19 cellular contexts compared by ENCODE assay signal in genomic region chr12:66247741-66248140, GRCh38.
"Had no signal": no experiment of that assay in that cellular context is flagged by ENCODE, and none has a peak within 500 bp of the region (broad histone marks: within the 10 kb centered on the region; RNA-seq: fewer than 3 reads in every experiment).

No MANE protein-coding gene starts in this region.

- H3K4me1 ChIP-seq: colonic mucosa, parathyroid adenoma, sigmoid colon, tibial artery had no signal

- H2AFZ ChIP-seq: parathyroid adenoma had no signal

- H3K79me2 ChIP-seq: parathyroid adenoma had no signal

- H3K9ac ChIP-seq: parathyroid adenoma had no signal

- DNase-seq: activated CD4-positive, alpha-beta T cell treated with anti-CD3 and anti-CD28 coated beads, Interleukin-2, amount 10 ng/mL, durations not matched to agents 7 days and 5 days; activated CD8-positive, alpha-beta memory T cell treated with anti-CD3 and anti-CD28 coated beads, Interleukin-2, amount 50 U/mL, for 4 hours; activated naive CD4-positive, alpha-beta T cell treated with anti-CD3 and anti-CD28 coated beads, Interleukin-2, amount 10 ng/mL, durations not matched to agents 7 days and 5 days; activated naive CD8-positive, alpha-beta T cell treated with anti-CD3 and anti-CD28 coated beads, Interleukin-2, amount 50 U/mL, for 24 hours; activated T-cell treated with anti-CD3 and anti-CD28 coated beads, Interleukin-2, amount 50 U/mL, for 4 hours; aorta; brain microvascular endothelial cell; central memory CD4-positive, alpha-beta T cell; colonic mucosa; erythroblast; left lung; sigmoid colon; stimulated activated naive B cell treated with anti-CD40 and anti-IgM and Interleukin-4, amounts not matched to agents 10 μg/mL and 1 μg/mL and 100 μg/mL, for 72 hours; T-helper 9 cell; tibial artery had no signal

- H3K36me3 ChIP-seq: brain microvascular endothelial cell, colonic mucosa, sigmoid colon had no signal

- H3K27ac Mint-ChIP-seq: activated CD4-positive, alpha-beta T cell treated with anti-CD3 and anti-CD28 coated beads, Interleukin-2, amount 10 ng/mL, durations not matched to agents 7 days and 5 days; activated naive CD4-positive, alpha-beta T cell treated with anti-CD3 and anti-CD28 coated beads, Interleukin-2, amount 10 ng/mL, durations not matched to agents 7 days and 5 days; activated naive CD8-positive, alpha-beta T cell treated with anti-CD3 and anti-CD28 coated beads, Interleukin-2, amount 50 U/mL, for 24 hours; mesothelial cell of epicardium; stimulated activated naive B cell treated with anti-CD40 and anti-IgM and Interleukin-4, amounts not matched to agents 10 μg/mL and 1 μg/mL and 100 μg/mL, for 72 hours had no signal

- ATAC-seq: activated CD4-positive, CD25-positive, alpha-beta regulatory T cell treated with anti-CD3 and anti-CD28 coated beads, Interleukin-2, amount 50 U/mL, for 24 hours; activated naive CD8-positive, alpha-beta T cell treated with anti-CD3 and anti-CD28 coated beads, Interleukin-2, amount 50 U/mL, for 24 hours; activated T-cell treated with anti-CD3 and anti-CD28 coated beads, Interleukin-2, amount 50 U/mL, for 4 hours; left lung; natural killer cell treated with Interleukin-12 subunit alpha and Interleukin-12 subunit beta and Interleukin-15 and Interleukin-18, amount 100 ng/mL, for 72 hours; stimulated activated naive B cell treated with anti-CD40 and anti-IgM and Interleukin-4, amounts not matched to agents 10 μg/mL and 1 μg/mL and 100 μg/mL, for 72 hours had no signal

- H3K4me1 Mint-ChIP-seq: activated CD4-positive, alpha-beta T cell treated with anti-CD3 and anti-CD28 coated beads, Interleukin-2, amount 10 ng/mL, durations not matched to agents 7 days and 5 days; activated naive CD4-positive, alpha-beta T cell treated with anti-CD3 and anti-CD28 coated beads, Interleukin-2, amount 10 ng/mL, durations not matched to agents 7 days and 5 days; activated naive CD8-positive, alpha-beta T cell treated with anti-CD3 and anti-CD28 coated beads, Interleukin-2, amount 50 U/mL, for 24 hours; mesothelial cell of epicardium; stimulated activated naive B cell treated with anti-CD40 and anti-IgM and Interleukin-4, amounts not matched to agents 10 μg/mL and 1 μg/mL and 100 μg/mL, for 72 hours had no signal

- H3K9me3 ChIP-seq: colonic mucosa, left lung, sigmoid colon, tibial artery had no signal

- H3K27me3 ChIP-seq: brain microvascular endothelial cell, colonic mucosa, left lung, sigmoid colon, tibial artery had no signal

- H3K27ac ChIP-seq: brain microvascular endothelial cell, colonic mucosa, parathyroid adenoma, sigmoid colon, tibial artery had no signal

- H3K9me3 Mint-ChIP-seq: activated CD4-positive, alpha-beta T cell treated with anti-CD3 and anti-CD28 coated beads, Interleukin-2, amount 10 ng/mL, durations not matched to agents 7 days and 5 days; activated naive CD8-positive, alpha-beta T cell treated with anti-CD3 and anti-CD28 coated beads, Interleukin-2, amount 50 U/mL, for 24 hours; activated T-cell treated with anti-CD3 and anti-CD28 coated beads, Interleukin-2, amount 50 U/mL, for 4 hours; mesothelial cell of epicardium; natural killer cell treated with Interleukin-12 subunit alpha and Interleukin-12 subunit beta and Interleukin-15 and Interleukin-18, amount 100 ng/mL, for 72 hours; stimulated activated naive B cell treated with anti-CD40 and anti-IgM and Interleukin-4, amounts not matched to agents 10 μg/mL and 1 μg/mL and 100 μg/mL, for 72 hours had no signal

- H3K4me3 Mint-ChIP-seq: activated CD4-positive, alpha-beta T cell treated with anti-CD3 and anti-CD28 coated beads, Interleukin-2, amount 10 ng/mL, durations not matched to agents 7 days and 5 days; activated naive CD4-positive, alpha-beta T cell treated with anti-CD3 and anti-CD28 coated beads, Interleukin-2, amount 10 ng/mL, durations not matched to agents 7 days and 5 days; activated naive CD8-positive, alpha-beta T cell treated with anti-CD3 and anti-CD28 coated beads, Interleukin-2, amount 50 U/mL, for 24 hours; activated T-cell treated with anti-CD3 and anti-CD28 coated beads, Interleukin-2, amount 50 U/mL, for 4 hours; mesothelial cell of epicardium; natural killer cell treated with Interleukin-12 subunit alpha and Interleukin-12 subunit beta and Interleukin-15 and Interleukin-18, amount 100 ng/mL, for 72 hours; stimulated activated naive B cell treated with anti-CD40 and anti-IgM and Interleukin-4, amounts not matched to agents 10 μg/mL and 1 μg/mL and 100 μg/mL, for 72 hours had no signal

- H3K27me3 Mint-ChIP-seq: activated naive CD4-positive, alpha-beta T cell treated with anti-CD3 and anti-CD28 coated beads, Interleukin-2, amount 10 ng/mL, durations not matched to agents 7 days and 5 days; activated naive CD8-positive, alpha-beta T cell treated with anti-CD3 and anti-CD28 coated beads, Interleukin-2, amount 50 U/mL, for 24 hours; stimulated activated naive B cell treated with anti-CD40 and anti-IgM and Interleukin-4, amounts not matched to agents 10 μg/mL and 1 μg/mL and 100 μg/mL, for 72 hours had no signal

- H3K36me3 Mint-ChIP-seq: activated naive CD4-positive, alpha-beta T cell treated with anti-CD3 and anti-CD28 coated beads, Interleukin-2, amount 10 ng/mL, durations not matched to agents 7 days and 5 days; mesothelial cell of epicardium had no signal

- H3K4me3 ChIP-seq: colonic mucosa, left lung, sigmoid colon, tibial artery had no signal
